In genomic region chrX:2673611-2674010, GRCh38 we compare ENCODE assay signal across 17 cellular contexts. TPM values are rescaled to one million over a fixed set of nuclear protein-coding genes. Genes with fewer than 3 reads are reported as not detected.
DNase-seq lines count a peak whose midpoint lies in the region; ATAC-seq and TF ChIP-seq lines count a peak whose summit lies in the region.
"Had no signal": no experiment of that assay in that cellular context is flagged by ENCODE, and none has a peak within 500 bp of the region (broad histone marks: within the 10 kb centered on the region; RNA-seq: fewer than 3 reads in every experiment).

No MANE protein-coding gene starts in this region.

- no CpG with 5 or more reads among the region's 12 CpGs for WGBS in H9 (ENCODE audit: extremely low coverage, insufficient read length, low lambda C conversion rate)
- WGBS in neuronal stem cell (ENCODE audit: extremely low coverage in 2 of 2, insufficient read length in 2 of 2, insufficient replicate concordance in 1 of 2), 2 donors: no CpG with 5 or more reads among the region's 12 CpGs

- H3K4me3 ChIP-seq in neuronal stem cell (ENCODE audit: low read length in 2 of 2): no peak overlapping the region
- H3K4me3 ChIP-seq: BLaER1, GM23338 had no signal

- H3K18ac ChIP-seq in H9 (ENCODE audit: insufficient read length, low read depth, low read length): no peak overlapping the region
- H3K18ac ChIP-seq in neuronal stem cell (ENCODE audit: low read length): peak overlapping the region; percentile 72

- peak overlapping the region in 2 of 3 experiments; percentile 53 to 64; a peak in 2 of 7 replicates for H3K27ac Mint-ChIP-seq in H9
- H3K27ac Mint-ChIP-seq in WTC11: no peak overlapping the region
- H3K27ac Mint-ChIP-seq in stimulated activated effector memory CD8-positive, alpha-beta T cell treated with anti-CD3 and anti-CD28 coated beads, Interleukin-12 subunit alpha, Interleukin-12 subunit beta, amount 100 ng/mL, for 72 hours: peak overlapping the region; percentile 33
- H3K27ac Mint-ChIP-seq: CD4-positive, alpha-beta memory T cell; GM23338; HFFc6 had no signal

- no peak overlapping the region for H2BK12ac ChIP-seq in H9 (ENCODE audit: insufficient read length, low read depth, low read length)
- no peak overlapping the region for H2BK12ac ChIP-seq in neuronal stem cell (ENCODE audit: low read length)

- no peak overlapping the region for H3K23ac ChIP-seq in H9 (ENCODE audit: insufficient read length, low read depth, low read length)
- no peak overlapping the region for H3K23ac ChIP-seq in neuronal stem cell (ENCODE audit: low read depth, low read length, poor library complexity)

- peak; percentile 44 for ATAC-seq in WTC11
- ATAC-seq in stimulated activated effector memory CD8-positive, alpha-beta T cell treated with anti-CD3 and anti-CD28 coated beads, Interleukin-12 subunit alpha, Interleukin-12 subunit beta, amount 100 ng/mL, for 72 hours: no peak
- ATAC-seq: GM23338, HCT116 had no signal

- no peak overlapping the region for H2AK5ac ChIP-seq in H9 (ENCODE audit: insufficient read length, low read length)
- H2AK5ac ChIP-seq in neuronal stem cell (ENCODE audit: low read depth, low read length): no peak overlapping the region

- H3K36me3 Mint-ChIP-seq in H9 (ENCODE audit: insufficient read depth in 1 of 3, low read depth in 3 of 3): 0 out of 7 replicates have a peak, but pooled peaks cover 0 to 5% (median 2%) of the 10 kb centered on the region in 3 experiments
- peaks cover 5% of the 10 kb centered on the region; the same call in 1 of the 2 replicates for H3K36me3 Mint-ChIP-seq in WTC11
- H3K36me3 Mint-ChIP-seq in stimulated activated effector memory CD8-positive, alpha-beta T cell treated with anti-CD3 and anti-CD28 coated beads, Interleukin-12 subunit alpha, Interleukin-12 subunit beta, amount 100 ng/mL, for 72 hours: no peaks in the 10 kb centered on the region
- H3K36me3 Mint-ChIP-seq: CD14-positive monocyte had no signal

- H3K4ac ChIP-seq in H9 (ENCODE audit: low read depth, low read length) (no peak overlapping the region), neuronal stem cell (ENCODE audit: low read length) (no peak overlapping the region)

- no peak overlapping the region for H2BK15ac ChIP-seq in H9 (ENCODE audit: low read depth, low read length)
- H2BK15ac ChIP-seq in neuronal stem cell (ENCODE audit: low read length): no peak overlapping the region

- H3K56ac ChIP-seq in H9 (ENCODE audit: insufficient read length, low read depth, low read length): no peak overlapping the region

- no peaks in the 10 kb centered on the region for H3K23me2 ChIP-seq in H9 (ENCODE audit: insufficient read length, low read depth, low read length, poor library complexity, severe bottlenecking)

- H3K27ac ChIP-seq in H9 (ENCODE audit: insufficient read length, low read depth, low read length): no peak overlapping the region
- no peak overlapping the region for H3K27ac ChIP-seq in neuronal stem cell (replicated peaks; ENCODE audit: low read length)
- H3K27ac ChIP-seq: BLaER1, HL-60 had no signal

- H3K9me3 Mint-ChIP-seq in H9 (no peaks in the 10 kb centered on the region), WTC11 (peaks cover 14% of the 10 kb centered on the region)
- no peaks in the 10 kb centered on the region for H3K9me3 Mint-ChIP-seq in stimulated activated effector memory CD8-positive, alpha-beta T cell treated with anti-CD3 and anti-CD28 coated beads, Interleukin-12 subunit alpha, Interleukin-12 subunit beta, amount 100 ng/mL, for 72 hours
- H3K9me3 Mint-ChIP-seq: CD4-positive, alpha-beta memory T cell; GM23338; HFFc6 had no signal

- H3K4me3 Mint-ChIP-seq in H9 (peak overlapping the region in 1 of 2 experiments; percentile 42; a peak in 1 of 5 replicates), WTC11 (no peak overlapping the region)
- H3K4me3 Mint-ChIP-seq in stimulated activated effector memory CD8-positive, alpha-beta T cell treated with anti-CD3 and anti-CD28 coated beads, Interleukin-12 subunit alpha, Interleukin-12 subunit beta, amount 100 ng/mL, for 72 hours: no peak overlapping the region
- H3K4me3 Mint-ChIP-seq: CD14-positive monocyte; CD4-positive, alpha-beta memory T cell; GM23338; HFFc6 had no signal

- H2AFZ ChIP-seq in H9 (ENCODE audit: low read length) (no peak overlapping the region), neuronal stem cell (ENCODE audit: low read length) (no peak overlapping the region)
- H2AFZ ChIP-seq: GM23338 had no signal

- no peaks in the 10 kb centered on the region for H3K36me3 ChIP-seq in neuronal stem cell (replicated peaks in 1 of 2; ENCODE audit: control insufficient read depth in 2 of 2, insufficient read depth in 2 of 2, low read length in 2 of 2)
- H3K36me3 ChIP-seq: BLaER1 had no signal

- H3T11ph ChIP-seq in H9 (ENCODE audit: low read length): no peak overlapping the region

- H3K27me3 ChIP-seq in H9 (ENCODE audit: insufficient read depth, low read length) (no peaks in the 10 kb centered on the region), neuronal stem cell (ENCODE audit: control insufficient read depth in 3 of 3, insufficient read depth in 3 of 3, low read depth in 1 of 3, low read length in 3 of 3) (no peaks in the 10 kb centered on the region)
- H3K27me3 ChIP-seq: BLaER1 had no signal

- H3K9ac ChIP-seq in H9 (ENCODE audit: extremely low read depth, insufficient read length, low read length) (no peak overlapping the region), neuronal stem cell (ENCODE audit: low read depth, low read length, poor library complexity) (no peak overlapping the region)
- H3K9ac ChIP-seq: BLaER1 had no signal

- H3K14ac ChIP-seq in H9 (ENCODE audit: insufficient read depth, low read length) (no peak overlapping the region), neuronal stem cell (ENCODE audit: low read length) (no peak overlapping the region)

- H4K91ac ChIP-seq in H9 (ENCODE audit: insufficient read length, low read depth, low read length) (no peak overlapping the region), neuronal stem cell (ENCODE audit: low read depth, low read length, poor library complexity) (no peak overlapping the region)

- CTCF ChIA-PET in WTC11 (lab: Charles Lee): no interaction called here

- H2BK20ac ChIP-seq in H9 (ENCODE audit: low read depth, low read length, poor library complexity, severe bottlenecking): no peak overlapping the region

- H3K27me3 Mint-ChIP-seq in H9 (ENCODE audit: low read depth) (no peaks in the 10 kb centered on the region), WTC11 (ENCODE audit: low read depth) (no peaks in the 10 kb centered on the region)
- H3K27me3 Mint-ChIP-seq: CD4-positive, alpha-beta memory T cell had no signal

- no peaks in the 10 kb centered on the region for H3K79me1 ChIP-seq in H9 (ENCODE audit: insufficient read depth, low read depth, low read length, poor library complexity, severe bottlenecking)
- H3K79me1 ChIP-seq in neuronal stem cell (ENCODE audit: low read depth, low read length): no peaks in the 10 kb centered on the region

- H2BK5ac ChIP-seq in H9 (ENCODE audit: insufficient read length, low read length) (no peak overlapping the region), neuronal stem cell (ENCODE audit: low read length) (no peak overlapping the region)

- H3K4me1 Mint-ChIP-seq in H9 (peaks cover 4% of the 10 kb centered on the region in 2 experiments; a peak in 3 of 4 replicates), WTC11 (no peaks in the 10 kb centered on the region)
- H3K4me1 Mint-ChIP-seq in stimulated activated effector memory CD8-positive, alpha-beta T cell treated with anti-CD3 and anti-CD28 coated beads, Interleukin-12 subunit alpha, Interleukin-12 subunit beta, amount 100 ng/mL, for 72 hours: no peaks in the 10 kb centered on the region
- H3K4me1 Mint-ChIP-seq: CD4-positive, alpha-beta memory T cell; GM23338 had no signal

- H4K20me1 ChIP-seq in H9 (ENCODE audit: control insufficient read depth, insufficient read depth, insufficient read length): no peaks in the 10 kb centered on the region
- H4K20me1 ChIP-seq: BLaER1 had no signal

- TF ChIP-seq CTCF in H9 (conservative IDR thresholded peaks at IDR 0.05) (no peak), WTC11 (IDR thresholded peaks at IDR 0.05) (no peak)

- POLR2A ChIA-PET in WTC11 (lab: Charles Lee): no interaction called here

- H4K8ac ChIP-seq in H9 (replicated peaks; ENCODE audit: insufficient read length, low read depth, low read length) (no peak overlapping the region), neuronal stem cell (ENCODE audit: low read depth, low read length) (no peak overlapping the region)

- H3K4me1 ChIP-seq in H9 (ENCODE audit: insufficient read depth, low read length) (no peaks in the 10 kb centered on the region), neuronal stem cell (ENCODE audit: control insufficient read depth in 2 of 2, insufficient read depth in 1 of 2, low read depth in 1 of 2, low read length in 2 of 2) (peaks cover 0 to 2% of the 10 kb centered on the region in 2 donors)
- H3K4me1 ChIP-seq: BLaER1 had no signal

- no peak for DNase-seq in H9
- DNase-seq in WTC11 (ENCODE audit: low spot score): no peak
- no peak for DNase-seq in neuronal stem cell (ENCODE audit: low spot score)
- DNase-seq in stimulated activated effector memory CD8-positive, alpha-beta T cell treated with anti-CD3 and anti-CD28 coated beads, Interleukin-12 subunit alpha, Interleukin-12 subunit beta, amount 100 ng/mL, for 72 hours (ENCODE audit: low spot score in 2 of 2): no peak
- no peak for DNase-seq in MV-4-11 (lab: John Stamatoyannopoulos, UW)
- no peak for DNase-seq in germinal center (ENCODE audit: low spot score)
- DNase-seq in HPDE6-E6E7 (ENCODE audit: extremely low spot score): no peak
- DNase-seq: 8988T; CD4-positive, alpha-beta memory T cell; DMS79 treated with DMSO at 0.1 percent for 48 hours; GF-D8; HFFc6 had no signal

- no peak overlapping the region for H3K4me2 ChIP-seq in H9 (ENCODE audit: insufficient read depth, insufficient read length, low read length)
- H3K4me2 ChIP-seq in neuronal stem cell (ENCODE audit: insufficient read depth, low read length, poor library complexity, severe bottlenecking): no peak overlapping the region
- H3K4me2 ChIP-seq: BLaER1, GM23338 had no signal

- no peaks in the 10 kb centered on the region for H3K79me2 ChIP-seq in H9 (ENCODE audit: insufficient read depth, low read length)

- no peak overlapping the region for H4K5ac ChIP-seq in H9 (ENCODE audit: insufficient read length, low read depth, low read length)

- no peaks in the 10 kb centered on the region for H3K9me3 ChIP-seq in H9 (ENCODE audit: control insufficient read depth, low read depth, low read length)
- peaks cover 0 to 2% of the 10 kb centered on the region in 2 donors for H3K9me3 ChIP-seq in neuronal stem cell (replicated peaks in 1 of 2; ENCODE audit: control insufficient read depth in 2 of 2, insufficient read depth in 1 of 2, low read depth in 1 of 2, low read length in 2 of 2)
- H3K9me3 ChIP-seq: BLaER1 had no signal

- H2BK120ac ChIP-seq in H9 (ENCODE audit: low read depth, low read length, poor library complexity, severe bottlenecking) (no peak overlapping the region), neuronal stem cell (ENCODE audit: low read depth, low read length) (no peak overlapping the region)

TF ChIP-seq in WTC11, 78 proteins besides CTCF, POLR2A, EP300 and RAD21 (continues in another document):
- no peak for TF ChIP-seq NFATC4 (CRISPR knock-in tag; IDR thresholded peaks at IDR 0.05)
- no peak for TF ChIP-seq TEAD4 (CRISPR knock-in tag; IDR thresholded peaks at IDR 0.05)
- TF ChIP-seq SMAD4 (CRISPR knock-in tag; IDR thresholded peaks at IDR 0.05): no peak

RNA-seq across cellular contexts. Expression of gene CD99, which starts 17.5 kb away (rescaled TPM):
- total RNA-seq in H9 (2021): 92.1 and 92.4 TPM in 2 replicates
- total RNA-seq in WTC11 (2021): 72.1 to 77.9 TPM (median 73.6 TPM) in 3 replicates
- 460 TPM for polyA plus RNA-seq in neuronal stem cell (2013, experiment 1 of 2)
- 454 TPM for polyA plus RNA-seq in neuronal stem cell (2013, experiment 2 of 2)
